8 cellular contexts compared by ENCODE assay signal in the genomic region with DNA sequence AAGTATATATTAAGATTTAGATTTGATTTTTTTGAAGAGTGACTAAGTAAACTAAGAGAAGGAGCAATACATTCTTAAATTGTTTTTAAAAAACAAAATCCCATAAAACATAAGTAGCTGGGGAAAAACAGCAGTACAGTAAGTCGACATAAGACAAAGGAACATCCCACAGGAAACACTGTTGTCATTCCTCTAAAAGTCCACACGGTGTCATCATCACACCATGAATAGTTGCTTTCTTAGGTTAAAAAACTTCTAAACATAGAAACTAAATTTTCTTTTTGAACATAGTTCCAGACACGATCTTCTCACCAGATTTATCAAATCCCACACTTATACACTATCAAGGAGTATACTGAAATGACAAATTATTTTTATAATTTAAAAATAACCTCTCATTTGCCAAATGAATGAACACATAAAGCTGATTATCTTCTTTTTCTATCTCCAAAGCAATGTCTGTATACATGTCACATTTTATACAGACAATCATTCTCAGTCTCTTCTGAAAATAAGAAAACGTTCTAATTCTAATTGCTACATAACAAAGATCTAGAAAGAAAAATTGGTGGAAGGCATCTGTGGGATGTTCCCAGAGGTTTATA. TPM values are rescaled to one million over a fixed set of nuclear protein-coding genes. Genes with fewer than 3 reads are reported as not detected.
A peak's percentile ranks its signal among the peaks of the same experiment; 100 is the strongest.
DNase-seq lines count a peak whose midpoint lies in the region; ATAC-seq and TF ChIP-seq lines count a peak whose summit lies in the region.

No MANE protein-coding gene starts in this region.

- H3K9me3 ChIP-seq in osteoblast (ENCODE audit: low read depth, low read length) = no peaks in the 10 kb centered on the region

- peaks cover 0 to 3% (median 0%) of the 10 kb centered on the region in 3 donors for H3K9me3 Mint-ChIP-seq in T-cell

- H3K36me3 ChIP-seq in osteoblast (ENCODE audit: insufficient read depth, low read length) = peaks cover 18% of the 10 kb centered on the region

- POLR2A ChIA-PET in T-cell (lab: Charles Lee) = interaction anchor here (1.0 to 1.4 kb wide), 2 partner anchors 16 to 19 kb away, joined by 3 read pairs; partner anchors contain the start of gene ODF2L (in 1 of the 2)

- H4K20me1 ChIP-seq in osteoblast (ENCODE audit: insufficient read depth, low read length) = no peaks in the 10 kb centered on the region

- no peak overlapping the region for H3K27ac Mint-ChIP-seq in T-cell

- peaks cover 14% of the 10 kb centered on the region for H3K4me1 ChIP-seq in osteoblast (ENCODE audit: insufficient read depth, low read length)

- no peak overlapping the region for H2AFZ ChIP-seq in osteoblast (ENCODE audit: low read length)

- peak overlapping the region; percentile 72 for H3K4me2 ChIP-seq in osteoblast (ENCODE audit: insufficient read depth, low read length)

- TF ChIP-seq CTCF in AG10803 (conservative IDR thresholded peaks at IDR 0.05; ENCODE audit: low read length) (peak; percentile 92), osteoblast (IDR thresholded peaks at IDR 0.05; ENCODE audit: extremely low read depth, low read depth, low read length) (peak; percentile 79)

- peak overlapping the region; percentile 21 for H3K27ac ChIP-seq in osteoblast (ENCODE audit: low read depth, low read length)

- peaks cover 0 to 19% (median 13%) of the 10 kb centered on the region in 3 donors for H3K4me1 Mint-ChIP-seq in T-cell

- no peaks in the 10 kb centered on the region for H3K79me2 ChIP-seq in osteoblast (ENCODE audit: insufficient read depth, low read length)

- no peaks in the 10 kb centered on the region for H3K27me3 Mint-ChIP-seq in T-cell

- H3K4me3 Mint-ChIP-seq in T-cell = no peak overlapping the region

- no peaks in the 10 kb centered on the region for H3K27me3 ChIP-seq in osteoblast (ENCODE audit: insufficient read depth, low read length)

- no peak overlapping the region for H3K4me3 ChIP-seq in AG10803 (ENCODE audit: low read length)
- peak overlapping the region; percentile 47 for H3K4me3 ChIP-seq in osteoblast (ENCODE audit: insufficient read depth, low read length)

- peak; percentile 77 for ATAC-seq in GM18520 (IDR thresholded peaks at IDR 0.05; ENCODE audit: unreplicated experiment)
- peak; percentile 73 for ATAC-seq in HG03045 (IDR thresholded peaks at IDR 0.05; ENCODE audit: unreplicated experiment)
- ATAC-seq in T-cell (replicated peaks in 1 of 4) = peak; percentile 27 to 65 (median 58)
- ATAC-seq in GM19328 (IDR thresholded peaks at IDR 0.05; ENCODE audit: unreplicated experiment) = no peak

- peaks cover 28% of the 10 kb centered on the region for H3K36me3 Mint-ChIP-seq in T-cell

- DNase-seq in AG10803 (ENCODE audit: low read depth) (peak; percentile 82), NCI-H1930 (lab: John Stamatoyannopoulos, UW) (peak; percentile 5 to 22), T-cell (peak in 1 of 34 experiments; percentile 13), fibroblast of the conjunctiva (ENCODE audit: low read depth) (peak; percentile 88), osteoblast (ENCODE audit: insufficient read length, low spot score, missing footprints) (peak; percentile 65)

- CTCF ChIA-PET in T-cell (lab: Charles Lee) = interaction anchor here (0.5 to 2.4 kb wide), 29 partner anchors 8 to 962 kb away, joined by 3 to 22 read pairs (median 3); partner anchors contain the start of genes ODF2L (in 1 of the 2) and SH3GLB1 (in 1 of the 2)

RNA-seq across cellular contexts. Expression of gene ODF2L, which starts 15.8 kb away (rescaled TPM):
- total RNA-seq in T-cell (10 to 100 TPM; 52.5 to 83.9 (median 67.9) TPM), osteoblast (79.3 and 87.6 TPM in 2 replicates)

RNA-seq across cellular contexts. Expression of gene CLCA2, which starts 43.6 kb away (rescaled TPM):
- total RNA-seq in T-cell = not detected
- total RNA-seq in osteoblast = 2.2 and 5.3 TPM in 2 replicates
